Comparison of ENCODE assay signal across 8 cellular contexts in genomic region chr9:127854169-127854833, GRCh38. TPM values are rescaled to one million over a fixed set of nuclear protein-coding genes. Genes with fewer than 3 reads are reported as not detected.
DNase-seq lines count a peak whose midpoint lies in the region; ATAC-seq, FAIRE-seq and TF ChIP-seq lines count a peak whose summit lies in the region.

Gene ENG (minus strand): TSS chr9:127854658. CDS start chr9:127854355, 303 bp downstream.

- ATAC-seq in GM21717 (IDR thresholded peaks at IDR 0.05; ENCODE audit: unreplicated experiment) = no peak

- H3K9me3 ChIP-seq in adipocyte (ENCODE audit: control insufficient read depth, low read length) = peaks cover 3% of the 10 kb centered on the region

- peak within 1 kb of the TSS; percentile 99 for H3K9ac ChIP-seq in adipocyte (ENCODE audit: low read length)

- H3K4me3 ChIP-seq in adipocyte (ENCODE audit: low read length) (peak within 1 kb of the TSS; percentile 96), retinal pigment epithelial cell (ENCODE audit: low read length) (peak within 1 kb of the TSS; percentile 19)

- H3K4me1 ChIP-seq in adipocyte (ENCODE audit: control insufficient read depth, insufficient read depth, low read length) = peaks cover 60% of the 10 kb centered on the region

- H3K36me3 ChIP-seq in adipocyte (ENCODE audit: control insufficient read depth, insufficient read depth, low read length, severe bottlenecking) = peaks cover 28% of the 10 kb centered on the region

- no peak for FAIRE-seq in HTR-8/SVneo (lab: Jason Lieb, UNC)

- no peak for TF ChIP-seq CTCF in retinal pigment epithelial cell (conservative IDR thresholded peaks at IDR 0.05; ENCODE audit: low read depth, low read length)

- no peaks in the 10 kb centered on the region for H3K27me3 ChIP-seq in adipocyte (replicated peaks; ENCODE audit: control insufficient read depth, insufficient read depth, low read length)

- intact Hi-C loops in cardiac septum (cut with DNase I) = no loop called here

- DNase-seq in AML-193 (lab: John Stamatoyannopoulos, UW) = peak; percentile 28 to 30
- DNase-seq in HTR-8/SVneo (ENCODE audit: insufficient read length, low spot score) = peak; percentile 56
- peak; percentile 81 for DNase-seq in adipocyte (ENCODE audit: low read depth)
- peak; percentile 90 for DNase-seq in cardiac septum (ENCODE audit: low spot score)
- DNase-seq in retinal pigment epithelial cell (ENCODE audit: low read depth) = no peak
- DNase-seq in 8988T = no peak
- no peak for DNase-seq in HPDE6-E6E7 (ENCODE audit: extremely low spot score)

RNA-seq across cellular contexts. Expression of gene ENG, which starts in this region (rescaled TPM):
- 244 TPM for total RNA-seq in cardiac septum

Comparison
In these comparisons a context has a peak if more than half of its experiments do, and no peak if none do; other contexts are left out.
1. DNase-seq: peak in AML-193 (2 of 2), HTR-8/SVneo (single experiment), adipocyte (single experiment) and cardiac septum (single experiment); none in retinal pigment epithelial cell (single experiment), 8988T (single experiment) and HPDE6-E6E7 (single experiment).